12 cellular contexts compared by ENCODE assay signal in the genomic region with DNA sequence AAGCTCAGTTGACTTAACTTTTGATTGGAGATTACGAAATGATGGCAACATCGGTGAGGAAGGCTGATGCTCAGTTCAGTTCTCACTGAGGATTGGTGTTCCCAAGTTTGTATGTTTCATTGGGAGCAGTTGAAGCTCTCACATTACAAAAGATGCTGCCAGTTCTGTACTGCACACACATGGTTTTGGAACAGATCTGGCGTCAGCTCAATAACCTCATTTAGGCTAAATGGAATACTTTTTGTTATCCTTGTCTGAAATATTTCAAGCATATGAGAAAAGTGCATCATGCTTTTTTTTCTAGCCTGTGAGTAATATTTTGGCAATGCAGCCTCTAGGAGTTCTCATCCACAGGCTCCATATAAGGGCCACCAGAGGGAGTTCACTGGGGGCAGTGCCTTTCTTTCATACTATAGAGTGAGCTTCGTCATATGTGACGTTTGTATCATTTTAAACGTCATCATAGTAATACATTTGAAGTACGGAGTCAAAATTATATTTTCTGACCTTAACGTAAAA. TPM values are rescaled to one million over a fixed set of nuclear protein-coding genes. Genes with fewer than 3 reads are reported as not detected.
DNase-seq lines count a peak whose midpoint lies in the region; ATAC-seq and TF ChIP-seq lines count a peak whose summit lies in the region.
"Had no signal": no experiment of that assay in that cellular context is flagged by ENCODE, and none has a peak within 500 bp of the region (broad histone marks: within the 10 kb centered on the region; RNA-seq: fewer than 3 reads in every experiment).

No MANE protein-coding gene starts in this region.

- in situ Hi-C loops in gastrocnemius medialis (cut with MboI; ENCODE audit: low sequenced_read_pairs in 4 of 4), result no loop called here

- H3K4me1 Mint-ChIP-seq in progenitor cell of endocrine pancreas (ENCODE audit: low read depth), result peaks cover 13% of the 10 kb centered on the region
- H3K4me1 Mint-ChIP-seq in activated T-cell treated with anti-CD3 and anti-CD28 coated beads, Interleukin-2, amount 50 U/mL, for 24 hours (ENCODE audit: low read depth), result peaks cover 6% of the 10 kb centered on the region

- DNase-seq in GM06990 (ENCODE audit: extremely low read depth, insufficient read length) (no peak), glomerular visceral epithelial cell (ENCODE audit: extremely low spot score) (peak; percentile 66), gastrocnemius medialis (no peak), progenitor cell of endocrine pancreas (ENCODE audit: low spot score, unreplicated experiment) (no peak), NOMO-1 treated with dmso at 0.1 percent for 144 hours (lab: John Stamatoyannopoulos, UW; ENCODE audit: unreplicated experiment) (no peak)
- no peak for DNase-seq in activated T-cell treated with anti-CD3 and anti-CD28 coated beads, Interleukin-2, amount 50 U/mL, for 24 hours
- DNase-seq: activated CD4-positive, CD25-positive, alpha-beta regulatory T cell; GF-D8; NCI-H69 had no signal

- ATAC-seq in SK-N-SH treated with all-trans-retinoic acid at 6 μM for 48 hours (peak; percentile 91), gastrocnemius medialis (peak; percentile 33 to 57), GM18907 (IDR thresholded peaks at IDR 0.05; ENCODE audit: unreplicated experiment) (no peak)

- peaks cover 10 to 38% of the 10 kb centered on the region in 2 donors for H3K4me1 ChIP-seq in gastrocnemius medialis

- H3K36me3 Mint-ChIP-seq in progenitor cell of endocrine pancreas (ENCODE audit: insufficient read depth), result peaks cover 1% of the 10 kb centered on the region
- no peaks in the 10 kb centered on the region for H3K36me3 Mint-ChIP-seq in activated T-cell treated with anti-CD3 and anti-CD28 coated beads, Interleukin-2, amount 50 U/mL, for 24 hours (ENCODE audit: low read depth)

- TF ChIP-seq CTCF in GM06990 (IDR thresholded peaks at IDR 0.05; ENCODE audit: insufficient read depth, low read length, poor library complexity, severe bottlenecking), result peak; percentile 7
- TF ChIP-seq CTCF in gastrocnemius medialis (IDR thresholded peaks at IDR 0.05 in 4 of 5, conservative IDR thresholded peaks at IDR 0.05 in 1 of 5), result peak in 4 of 5 experiments; percentile 24 to 38 (median 26)
- TF ChIP-seq CTCF in progenitor cell of endocrine pancreas (IDR thresholded peaks at IDR 0.05; ENCODE audit: unreplicated experiment), result no peak

- H3K36me3 ChIP-seq in GM06990 (ENCODE audit: control insufficient read depth, insufficient read depth, low read length) (no peaks in the 10 kb centered on the region), gastrocnemius medialis (no peaks in the 10 kb centered on the region)

- no peaks in the 10 kb centered on the region for H3K27me3 ChIP-seq in GM06990 (replicated peaks; ENCODE audit: control insufficient read depth, insufficient read depth, low read length)
- H3K27me3 ChIP-seq in gastrocnemius medialis, result no peaks in the 10 kb centered on the region

- no peaks in the 10 kb centered on the region for H3K9me3 Mint-ChIP-seq in progenitor cell of endocrine pancreas (ENCODE audit: low read depth)
- H3K9me3 Mint-ChIP-seq in activated T-cell treated with anti-CD3 and anti-CD28 coated beads, Interleukin-2, amount 50 U/mL, for 24 hours, result no peaks in the 10 kb centered on the region
- H3K9me3 Mint-ChIP-seq: stimulated activated naive CD8-positive, alpha-beta T cell treated with anti-CD3 and anti-CD28 coated beads, Interleukin-15, Interleukin-2, amounts not matched to agents 100 ng/mL and 50 ng/mL, for 24 hours had no signal

- no peaks in the 10 kb centered on the region for H3K9me3 ChIP-seq in gastrocnemius medialis

- no peak for TF ChIP-seq POLR2A in gastrocnemius medialis (IDR thresholded peaks at IDR 0.05)

- H3K27ac ChIP-seq in gastrocnemius medialis, result peak overlapping the region; percentile 61 to 87 (median 80)

- intact Hi-C loops in gastrocnemius medialis (cut with DNase I; ENCODE audit: low total_unique reads), result no loop called here

- H3K27me3 Mint-ChIP-seq in progenitor cell of endocrine pancreas, result peaks cover 55% of the 10 kb centered on the region
- H3K27me3 Mint-ChIP-seq in activated T-cell treated with anti-CD3 and anti-CD28 coated beads, Interleukin-2, amount 50 U/mL, for 24 hours, result peaks cover 55% of the 10 kb centered on the region

- H3K4me3 ChIP-seq in GM06990 (replicated peaks; ENCODE audit: low read depth, low read length) (no peak overlapping the region), gastrocnemius medialis (no peak overlapping the region)

- H3K27ac Mint-ChIP-seq in progenitor cell of endocrine pancreas, result no peak overlapping the region
- no peak overlapping the region for H3K27ac Mint-ChIP-seq in activated T-cell treated with anti-CD3 and anti-CD28 coated beads, Interleukin-2, amount 50 U/mL, for 24 hours
- H3K27ac Mint-ChIP-seq: stimulated activated naive CD8-positive, alpha-beta T cell treated with anti-CD3 and anti-CD28 coated beads, Interleukin-15, Interleukin-2, amounts not matched to agents 100 ng/mL and 50 ng/mL, for 24 hours had no signal

- no peak overlapping the region for H3K4me3 Mint-ChIP-seq in progenitor cell of endocrine pancreas (ENCODE audit: low read depth)
- no peak overlapping the region for H3K4me3 Mint-ChIP-seq in activated T-cell treated with anti-CD3 and anti-CD28 coated beads, Interleukin-2, amount 50 U/mL, for 24 hours
- H3K4me3 Mint-ChIP-seq: stimulated activated naive CD8-positive, alpha-beta T cell treated with anti-CD3 and anti-CD28 coated beads, Interleukin-15, Interleukin-2, amounts not matched to agents 100 ng/mL and 50 ng/mL, for 24 hours had no signal

TF ChIP-seq in SK-N-SH treated with all-trans-retinoic acid at 6 μM for 48 hours, 23 proteins besides CTCF, POLR2A, EP300 and RAD21:
- TF ChIP-seq ISL1 (CRISPR knock-in tag; IDR thresholded peaks at IDR 0.05) (peak; percentile 80), OSR1 (CRISPR knock-in tag; IDR thresholded peaks at IDR 0.05) (no peak)
TF ChIP-seq in SK-N-SH treated with all-trans-retinoic acid at 6 μM for 48 hours: peak in this region for 1.

RNA-seq across cellular contexts. Expression of gene ENPEP, which starts 4.1 kb away (rescaled TPM):
- 1 to 10 TPM; 1.4 to 4.2 (median 2.1) TPM for total RNA-seq in gastrocnemius medialis
- 1.4 and 1.7 TPM in 2 replicates for total RNA-seq in progenitor cell of endocrine pancreas
